In genomic region chr10:61905837-61906236, GRCh38 we compare ENCODE assay signal across 20 cellular contexts. TPM values are rescaled to one million over a fixed set of nuclear protein-coding genes. Genes with fewer than 3 reads are reported as not detected.
DNase-seq lines count a peak whose midpoint lies in the region; ATAC-seq and TF ChIP-seq lines count a peak whose summit lies in the region.
"Had no signal": no experiment of that assay in that cellular context is flagged by ENCODE, and none has a peak within 500 bp of the region (broad histone marks: within the 10 kb centered on the region; RNA-seq: fewer than 3 reads in every experiment).

No MANE protein-coding gene starts in this region.

- H3K4me1 ChIP-seq in RWPE2 (ENCODE audit: insufficient read depth, poor library complexity, severe bottlenecking), result peaks cover 13% of the 10 kb centered on the region
- H3K4me1 ChIP-seq in fibroblast of lung (ENCODE audit: control insufficient read depth, extremely low read depth, insufficient read depth, low read length), result no peaks in the 10 kb centered on the region
- H3K4me1 ChIP-seq in testis, result peaks cover 9% of the 10 kb centered on the region
- H3K4me1 ChIP-seq in breast epithelium, result peaks cover 0 to 5% of the 10 kb centered on the region in 2 donors

- TF ChIP-seq POLR2A in testis (IDR thresholded peaks at IDR 0.05), result no peak
- TF ChIP-seq POLR2A in breast epithelium (IDR thresholded peaks at IDR 0.05), result no peak

- H3K4me3 Mint-ChIP-seq in activated naive CD4-positive, alpha-beta T cell treated with anti-CD3 and anti-CD28 coated beads for 36 hours, result peak overlapping the region; percentile 54

- no peaks in the 10 kb centered on the region for H3K27me3 ChIP-seq in RWPE2 (ENCODE audit: insufficient read depth, poor library complexity, severe bottlenecking)
- no peaks in the 10 kb centered on the region for H3K27me3 ChIP-seq in fibroblast of lung (ENCODE audit: control insufficient read depth, insufficient read depth, low read length)
- H3K27me3 ChIP-seq in testis, result no peaks in the 10 kb centered on the region
- H3K27me3 ChIP-seq in breast epithelium, result no peaks in the 10 kb centered on the region
- H3K27me3 ChIP-seq: brain microvascular endothelial cell, MG63, spleen had no signal

- H3K36me3 Mint-ChIP-seq in activated naive CD4-positive, alpha-beta T cell treated with anti-CD3 and anti-CD28 coated beads for 36 hours (ENCODE audit: low read depth), result peaks cover 70% of the 10 kb centered on the region

- peaks cover 46% of the 10 kb centered on the region for H3K4me1 Mint-ChIP-seq in activated naive CD4-positive, alpha-beta T cell treated with anti-CD3 and anti-CD28 coated beads for 36 hours (ENCODE audit: low read depth)

- H3K36me3 ChIP-seq in RWPE2 (ENCODE audit: low read depth) (peaks cover 7% of the 10 kb centered on the region), fibroblast of lung (ENCODE audit: control insufficient read depth, insufficient read depth, low read length) (peaks cover 2% of the 10 kb centered on the region), testis (ENCODE audit: low read depth, missing control alignments) (no peaks in the 10 kb centered on the region), breast epithelium (no peaks in the 10 kb centered on the region)
- H3K36me3 ChIP-seq: brain microvascular endothelial cell had no signal

- 93 to 96% methylated on average over 1 of the region's 1 CpG for WGBS in testis, 2 donors

- peak overlapping the region; percentile 87 for H3K4me2 ChIP-seq in fibroblast of lung (ENCODE audit: extremely low read depth, insufficient read depth, low read length)

- peak overlapping the region; percentile 93 for H3K27ac Mint-ChIP-seq in activated naive CD4-positive, alpha-beta T cell treated with anti-CD3 and anti-CD28 coated beads for 36 hours
- H3K27ac Mint-ChIP-seq: progenitor cell of endocrine pancreas had no signal

- H3K4me3 ChIP-seq in RWPE2 (ENCODE audit: severe bottlenecking), result no peak overlapping the region
- H3K4me3 ChIP-seq in fibroblast of lung (replicated peaks in 1 of 4; ENCODE audit: control extremely low read depth in 1 of 4, insufficient read depth in 1 of 4, low read depth in 3 of 4, low read length in 4 of 4), result no peak overlapping the region
- H3K4me3 ChIP-seq in testis, result no peak overlapping the region
- H3K4me3 ChIP-seq in breast epithelium, result no peak overlapping the region
- H3K4me3 ChIP-seq: lung, MG63 had no signal

- no peak for TF ChIP-seq CTCF in RWPE2 (IDR thresholded peaks at IDR 0.05; ENCODE audit: poor library complexity, severe bottlenecking)
- TF ChIP-seq CTCF in fibroblast of lung (conservative IDR thresholded peaks at IDR 0.05 in 1 of 2, IDR thresholded peaks at IDR 0.05 in 1 of 2; ENCODE audit: low read depth in 1 of 2, low read length in 2 of 2), result no peak
- no peak for TF ChIP-seq CTCF in testis (IDR thresholded peaks at IDR 0.05)
- no peak for TF ChIP-seq CTCF in breast epithelium (IDR thresholded peaks at IDR 0.05)

- H3K9me3 Mint-ChIP-seq in activated naive CD4-positive, alpha-beta T cell treated with anti-CD3 and anti-CD28 coated beads for 36 hours, result no peaks in the 10 kb centered on the region
- H3K9me3 Mint-ChIP-seq: HFFc6; immature natural killer cell; naive thymus-derived CD8-positive, alpha-beta T cell had no signal

- H3K27ac ChIP-seq in RWPE2 (ENCODE audit: poor library complexity, severe bottlenecking), result peak overlapping the region; percentile 96
- H3K27ac ChIP-seq in fibroblast of lung (ENCODE audit: insufficient read depth, low read length), result no peak overlapping the region
- peak overlapping the region; percentile 9 to 97 for H3K27ac ChIP-seq in testis
- peak overlapping the region in 1 of 2 donors; percentile 99 for H3K27ac ChIP-seq in breast epithelium
- H3K27ac ChIP-seq: brain microvascular endothelial cell had no signal

- DNase-seq in activated naive CD4-positive, alpha-beta T cell treated with anti-CD3 and anti-CD28 coated beads for 36 hours, result no peak
- no peak for DNase-seq in activated naive CD4-positive, alpha-beta T cell (lab: John Stamatoyannopoulos, UW)
- DNase-seq in RWPE2 (ENCODE audit: low spot score) (no peak), fibroblast of lung (ENCODE audit: low read depth in 2 of 2) (no peak), testis (no peak), NCI-H1436 treated with DMSO at 0.1 percent for 48 hours (lab: John Stamatoyannopoulos, UW) (no peak), breast epithelium (ENCODE audit: low spot score in 2 of 2) (no peak)
- DNase-seq: ACHN; brain microvascular endothelial cell; EL; HFFc6; immature natural killer cell; MG63; naive thymus-derived CD8-positive, alpha-beta T cell; NK-92 treated with Interleukin-12 subunit alpha and Interleukin-12 subunit beta, amount 100 ng/mL, for 24 hours; spleen had no signal

- ATAC-seq in RWPE2 (ENCODE audit: low read depth), result no peak
- no peak for ATAC-seq in HG03442 (IDR thresholded peaks at IDR 0.05; ENCODE audit: unreplicated experiment)
- ATAC-seq: esophagus mucosa; naive thymus-derived CD8-positive, alpha-beta T cell had no signal

- H3K9ac ChIP-seq in fibroblast of lung (ENCODE audit: insufficient read depth, low read length), result no peak overlapping the region

- CTCF ChIA-PET in activated naive CD4-positive, alpha-beta T cell treated with anti-CD3 and anti-CD28 coated beads for 36 hours (lab: Charles Lee), result interaction anchor here (0.6 to 6.0 kb wide), 8 partner anchors 9 to 130 kb away, joined by 3 to 33 read pairs (median 4); no protein-coding TSS in a partner anchor

- H3K27me3 Mint-ChIP-seq in activated naive CD4-positive, alpha-beta T cell treated with anti-CD3 and anti-CD28 coated beads for 36 hours (ENCODE audit: low read depth), result no peaks in the 10 kb centered on the region
- H3K27me3 Mint-ChIP-seq: progenitor cell of endocrine pancreas had no signal

- no peaks in the 10 kb centered on the region for H4K20me1 ChIP-seq in fibroblast of lung (ENCODE audit: control insufficient read depth, extremely low read depth, insufficient read depth, low read length)

- intact Hi-C loops in activated naive CD4-positive, alpha-beta T cell treated with anti-CD3 and anti-CD28 coated beads for 36 hours (cut with micrococcal nuclease), result loop anchor here (10.0 kb wide), 1 partner anchor 1799 kb away; no protein-coding TSS in a partner anchor
- intact Hi-C loops in testis (cut with DNase I; ENCODE audit: low total_unique reads), result no loop called here
- intact Hi-C loops in breast epithelium (cut with DNase I; ENCODE audit: low total_unique reads), result no loop called here

- H3K9me3 ChIP-seq in RWPE2 (ENCODE audit: severe bottlenecking), result no peaks in the 10 kb centered on the region
- H3K9me3 ChIP-seq in fibroblast of lung (ENCODE audit: control insufficient read depth, insufficient read depth, low read depth, low read length), result no peaks in the 10 kb centered on the region
- H3K9me3 ChIP-seq in testis, result no peaks in the 10 kb centered on the region
- H3K9me3 ChIP-seq in breast epithelium, result no peaks in the 10 kb centered on the region
- H3K9me3 ChIP-seq: MG63, spleen had no signal

- peaks cover 86% of the 10 kb centered on the region for H3K79me2 ChIP-seq in fibroblast of lung (ENCODE audit: control insufficient read depth, insufficient read depth, low read length)

- no peak overlapping the region for H2AFZ ChIP-seq in fibroblast of lung (ENCODE audit: low read length)

RNA-seq across cellular contexts. Expression of gene ARID5B, which starts 4.3 kb away (rescaled TPM):
- 10 to 100 TPM; 86.3 to 87.1 TPM for total RNA-seq in activated naive CD4-positive, alpha-beta T cell treated with anti-CD3 and anti-CD28 coated beads for 36 hours
- total RNA-seq in fibroblast of lung (120 and 145 TPM in 2 replicates), testis (10 to 100 TPM; 52.1 to 73.6 TPM), breast epithelium (100 to 1,000 TPM in 2 of 3 donors, 10 to 100 TPM in 1; 89.5 to 166 (median 125) TPM)
- polyA plus RNA-seq in fibroblast of lung (111 and 118 TPM in 2 replicates), testis (ENCODE audit: insufficient read depth, low read depth, low replicate concordance) (14.3 TPM)
- polyA plus RNA-seq in fibroblast of lung (2012), result 96.1 and 127 TPM in 2 replicates
- polyA minus RNA-seq in fibroblast of lung (ENCODE audit: low replicate concordance), result 183 and 197 TPM in 2 replicates
